14 cellular contexts compared by ENCODE assay signal in the genomic region with DNA sequence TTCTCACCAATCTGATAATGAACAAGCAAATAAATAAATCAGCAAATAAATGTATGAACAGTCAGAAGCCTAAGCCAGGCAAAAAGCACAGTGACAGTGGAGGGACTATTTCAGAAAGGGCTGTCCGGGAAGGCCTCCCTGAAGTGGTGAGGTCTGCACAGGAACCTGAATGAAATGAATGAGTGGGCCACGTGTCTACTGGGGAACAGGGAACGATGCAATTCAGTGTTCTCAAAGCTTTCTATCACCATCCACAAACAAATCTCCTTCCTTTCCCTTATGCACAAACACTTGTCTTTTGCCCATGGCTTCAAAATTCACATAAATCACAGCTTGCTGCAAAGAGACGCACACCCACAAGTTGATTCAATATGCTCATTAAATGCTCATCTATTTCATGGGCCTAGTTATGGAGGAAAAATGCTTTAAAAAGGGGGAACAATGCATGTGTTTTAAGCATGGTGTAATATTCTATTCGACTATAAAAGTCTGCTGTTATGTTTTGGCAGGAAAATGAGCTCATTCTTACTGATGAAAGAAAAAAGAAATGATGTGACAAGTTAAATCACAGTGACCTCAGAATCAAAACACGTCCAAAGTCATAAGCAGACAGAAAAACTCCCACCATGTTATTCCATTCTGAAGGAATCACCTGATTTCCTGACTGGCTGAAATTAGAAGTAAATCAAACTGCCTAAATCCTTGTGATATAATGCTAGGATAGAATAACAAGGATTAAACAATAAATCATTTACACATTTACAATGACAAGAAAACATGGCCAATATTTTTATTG. TPM values are rescaled to one million over a fixed set of nuclear protein-coding genes. Genes with fewer than 3 reads are reported as not detected.
DNase-seq lines count a peak whose midpoint lies in the region; ATAC-seq, FAIRE-seq and TF ChIP-seq lines count a peak whose summit lies in the region.
"Had no signal": no experiment of that assay in that cellular context is flagged by ENCODE, and none has a peak within 500 bp of the region (broad histone marks: within the 10 kb centered on the region; RNA-seq: fewer than 3 reads in every experiment).

No MANE protein-coding gene starts in this region.

- H3K27me3 Mint-ChIP-seq in activated CD4-positive, alpha-beta T cell treated with anti-CD3 and anti-CD28 coated beads for 36 hours, result no peaks in the 10 kb centered on the region

- H4K20me1 ChIP-seq in K562 (replicated peaks; ENCODE audit: control insufficient read depth, insufficient read depth, low read length), result 0 out of 2 replicates have a peak, but pooled peaks cover 4% of the 10 kb centered on the region

- BruUV-seq in K562 (replicated peaks; lab: Mats Ljungman, UMichigan), result TSS peak; percentile 5

- POLR2A ChIA-PET in activated CD4-positive, alpha-beta T cell treated with anti-CD3 and anti-CD28 coated beads for 36 hours (lab: Charles Lee), result interaction anchor here (0.6 kb wide), 2 partner anchors 92 to 574 kb away, joined by 3 to 4 read pairs; a partner anchor contains a TSS
- POLR2A ChIA-PET in K562 (lab: Yijun Ruan, JAX), result interaction anchor here (0.7 kb wide), 1 partner anchor 346 kb away, joined by 3 read pairs; no protein-coding TSS in a partner anchor

- no peak overlapping the region for H3K4me3 Mint-ChIP-seq in activated CD4-positive, alpha-beta T cell treated with anti-CD3 and anti-CD28 coated beads for 36 hours

- no peak overlapping the region for H2AFZ ChIP-seq in K562 (ENCODE audit: low read depth, low read length)

- CTCF ChIA-PET in activated CD4-positive, alpha-beta T cell treated with anti-CD3 and anti-CD28 coated beads for 36 hours (lab: Charles Lee), result no interaction called here
- CTCF ChIA-PET in K562 (lab: Yijun Ruan, JAX; ENCODE audit: low intra/inter-chr PET ratio), result no interaction called here

- H3K9me1 ChIP-seq in K562 (ENCODE audit: control insufficient read depth, insufficient read depth, low read length), result no peaks in the 10 kb centered on the region

- H3K79me2 ChIP-seq in K562 (ENCODE audit: control insufficient read depth, insufficient read depth, low read length), result no peaks in the 10 kb centered on the region; the same call in 2 of the 3 replicates

- WGBS in K562 (ENCODE audit: insufficient coverage, low coverage, missing lambda C conversion rate), result 89% methylated on average over 6 of the region's 6 CpGs
- WGBS in suprapubic skin, result 61% methylated on average over 6 of the region's 6 CpGs

- TF ChIP-seq POLR2A in K562 (conservative IDR thresholded peaks at IDR 0.05) (no peak), suprapubic skin (IDR thresholded peaks at IDR 0.05) (no peak)

- no peak overlapping the region for H3K4me3 ChIP-seq in K562
- H3K4me3 ChIP-seq in suprapubic skin, result no peak overlapping the region

- intact Hi-C loops in activated CD4-positive, alpha-beta T cell treated with anti-CD3 and anti-CD28 coated beads for 36 hours (cut with DNase I, micrococcal nuclease), result no loop called here
- intact Hi-C loops in K562 (cut with micrococcal nuclease), result no loop called here

- no peak for TF ChIP-seq CTCF in K562 (IDR thresholded peaks at IDR 0.05 in 2 of 3, conservative IDR thresholded peaks at IDR 0.05 in 1 of 3; ENCODE audit: insufficient read depth in 2 of 3, low read depth in 1 of 3, low read length in 3 of 3)
- TF ChIP-seq CTCF in suprapubic skin (IDR thresholded peaks at IDR 0.05), result no peak

- peaks cover 14% of the 10 kb centered on the region for H3K4me1 Mint-ChIP-seq in activated CD4-positive, alpha-beta T cell treated with anti-CD3 and anti-CD28 coated beads for 36 hours

- no peaks in the 10 kb centered on the region for H3K4me1 ChIP-seq in K562 (replicated peaks in 1 of 2; ENCODE audit: control insufficient read depth in 2 of 2, insufficient read depth in 2 of 2, low read length in 2 of 2)
- H3K4me1 ChIP-seq in suprapubic skin, result peaks cover 21% of the 10 kb centered on the region

- no peak overlapping the region for H3K9ac ChIP-seq in K562 (ENCODE audit: insufficient read depth in 1 of 2, low read depth in 2 of 2, low read length in 2 of 2)

- H3K27ac ChIP-seq in K562 (ENCODE audit: extremely low read depth, low read depth, low read length) (no peak overlapping the region), suprapubic skin (peak overlapping the region; percentile 88)

- no peak for TF ChIP-seq EP300 in K562 (IDR thresholded peaks at IDR 0.05; ENCODE audit: low read length)
- no peak for TF ChIP-seq EP300 in suprapubic skin (IDR thresholded peaks at IDR 0.05)

- H3K27me3 ChIP-seq in K562 (ENCODE audit: control insufficient read depth in 2 of 2, insufficient read depth in 2 of 2, low read length in 2 of 2) (no peaks in the 10 kb centered on the region), suprapubic skin (no peaks in the 10 kb centered on the region)

- FAIRE-seq in K562 (lab: Jason Lieb, UNC), result no peak

- H3K27ac Mint-ChIP-seq in activated CD4-positive, alpha-beta T cell treated with anti-CD3 and anti-CD28 coated beads for 36 hours, result peak overlapping the region; percentile 78

- no peak overlapping the region for H3K4me2 ChIP-seq in K562 (ENCODE audit: insufficient read depth, low read length)

- DNase-seq in activated CD4-positive, alpha-beta T cell treated with anti-CD3 and anti-CD28 coated beads for 36 hours, result no peak
- no peak for DNase-seq in activated CD4-positive, alpha-beta T cell treated with anti-CD3 and anti-CD28 coated beads for 1 hour
- no peak for DNase-seq in K562 (ENCODE audit: extremely low read depth in 1 of 4, low spot score in 3 of 4)
- DNase-seq in iris pigment epithelial cell (ENCODE audit: low read depth), result peak; percentile 38
- DNase-seq in suprapubic skin (ENCODE audit: low spot score in 2 of 2), result peak in 1 of 2 donors; percentile 24
- DNase-seq in superior temporal gyrus (ENCODE audit: extremely low spot score), result no peak
- DNase-seq in hypothalamus (lab: John Stamatoyannopoulos, UW), result no peak
- no peak for DNase-seq in medulla oblongata (ENCODE audit: extremely low spot score)
- DNase-seq: 8988T; activated CD4-positive, CD25-positive, alpha-beta regulatory T cell treated with anti-CD3 and anti-CD28 coated beads, Interleukin-2, amount 50 U/mL, for 72 hours; amniotic stem cell; NCI-H524; SHP77 treated with DMSO at 0.1 percent for 48 hours had no signal

- H3K9me3 Mint-ChIP-seq in activated CD4-positive, alpha-beta T cell treated with anti-CD3 and anti-CD28 coated beads for 36 hours (ENCODE audit: low read depth), result no peaks in the 10 kb centered on the region

- no peak for TF ChIP-seq RAD21 in K562 (CRISPR knock-in tag; conservative IDR thresholded peaks at IDR 0.05 in 1 of 2, IDR thresholded peaks at IDR 0.05 in 1 of 2)

- H3K9me3 ChIP-seq in K562 (replicated peaks; ENCODE audit: control insufficient read depth, insufficient read depth, low read depth, low read length) (no peaks in the 10 kb centered on the region), suprapubic skin (no peaks in the 10 kb centered on the region)

- peaks cover 58% of the 10 kb centered on the region for H3K36me3 Mint-ChIP-seq in activated CD4-positive, alpha-beta T cell treated with anti-CD3 and anti-CD28 coated beads for 36 hours (ENCODE audit: low read depth)

- H3K36me3 ChIP-seq in K562 (ENCODE audit: control insufficient read depth, insufficient read depth, low read length), result peaks cover 100% of the 10 kb centered on the region
- H3K36me3 ChIP-seq in suprapubic skin, result peaks cover 37% of the 10 kb centered on the region

- in situ Hi-C loops in K562 (cut with MboI), result no loop called here

- ATAC-seq in activated CD4-positive, alpha-beta T cell treated with anti-CD3 and anti-CD28 coated beads for 36 hours, result no peak
- no peak for ATAC-seq in K562
- ATAC-seq: left lobe of liver had no signal

RNA-seq across cellular contexts. Expression of a gene that starts 21.6 kb away (rescaled TPM):
- total RNA-seq in activated CD4-positive, alpha-beta T cell treated with anti-CD3 and anti-CD28 coated beads for 36 hours, result 10 to 100 TPM; 24.6 to 28.5 TPM
- total RNA-seq in K562 (2011; cell fraction: chromatin; rRNA removed; ENCODE audit: low replicate concordance), result 87.7 and 116 TPM in 2 replicates
- 77.1 and 89.9 TPM in 2 replicates for total RNA-seq in K562 (2011; cell fraction: nucleolus; rRNA removed)
- total RNA-seq in K562 (2011; cell fraction: nucleoplasm; rRNA removed), result 74.4 and 81.8 TPM in 2 replicates
- total RNA-seq in K562 (2014; rRNA removed) (26.7 and 34.9 TPM in 2 replicates), K562 (2014; rRNA removed; fragmentation: Illumina TruSeq; extraction: Trizol) (23.3 and 26.1 TPM in 2 replicates), K562 (2015; rRNA removed; fragmentation: Illumina TruSeq; extraction: Trizol) (26.2 and 28.5 TPM in 2 replicates), K562 (2021) (51.9 and 53.6 TPM in 2 replicates), suprapubic skin (10 to 100 TPM; 23.7 to 49.4 (median 33.0) TPM)
- polyA plus RNA-seq in K562 (2011; rRNA removed) (10.6 and 15.0 TPM in 2 replicates), K562 (2014; fragmentation: Illumina TruSeq; extraction: Trizol) (21.5 and 23.0 TPM in 2 replicates), K562 (2014; fragmentation: Nextera tagmentation; extraction: Ambion mirVana) (1 to 10 TPM in 1 of 2 experiments, under 1 TPM in 1; 0.97 to 1.4 TPM), K562 (2014; rRNA removed) (15.8 and 17.4 TPM in 2 replicates)
- polyA plus RNA-seq in K562 (2011; cell fraction: cytosol; rRNA removed), result 8.2 and 11.3 TPM in 2 replicates
- polyA plus RNA-seq in K562 (2011; cell fraction: nucleus; rRNA removed), result 24.6 and 51.6 TPM in 2 replicates
- 13.5 and 22.2 TPM in 2 replicates for polyA plus RNA-seq in K562 (2012)
- 38.5 and 45.9 TPM in 2 replicates for polyA minus RNA-seq in K562 (2011; rRNA and poly(A)+ RNA removed)
- 34.2 and 36.6 TPM in 2 replicates for polyA minus RNA-seq in K562 (2011; cell fraction: cytosol; rRNA and poly(A)+ RNA removed)
- 57.2 and 58.4 TPM in 2 replicates for polyA minus RNA-seq in K562 (2011; cell fraction: nucleus; rRNA and poly(A)+ RNA removed)

RNA-seq across cellular contexts. Expression of a gene that starts 41.3 kb away (rescaled TPM):
- total RNA-seq in activated CD4-positive, alpha-beta T cell treated with anti-CD3 and anti-CD28 coated beads for 36 hours, result 10 to 100 TPM in 1 of 2 experiments, 1 to 10 TPM in 1; 9.3 to 10.4 TPM
- total RNA-seq in K562 (2011; cell fraction: chromatin; rRNA removed; ENCODE audit: low replicate concordance), result not detected in 2 replicates
- total RNA-seq in K562 (2011; cell fraction: nucleolus; rRNA removed), result not detected in 2 replicates
- not detected in 2 replicates for total RNA-seq in K562 (2011; cell fraction: nucleoplasm; rRNA removed)
- total RNA-seq in K562 (2014; rRNA removed), result not detected in 2 replicates
- not detected in 2 replicates for total RNA-seq in K562 (2014; rRNA removed; fragmentation: Illumina TruSeq; extraction: Trizol)
- not detected in 2 replicates for total RNA-seq in K562 (2015; rRNA removed; fragmentation: Illumina TruSeq; extraction: Trizol)
- 0.22 TPM in 1 of 2 replicates, not detected in the other for total RNA-seq in K562 (2021)
- polyA plus RNA-seq in K562 (2011; rRNA removed), result not detected in 2 replicates
- polyA plus RNA-seq in K562 (2011; cell fraction: cytosol; rRNA removed), result not detected in 2 replicates
- not detected in 2 replicates for polyA plus RNA-seq in K562 (2011; cell fraction: nucleus; rRNA removed)
- not detected in 2 replicates for polyA plus RNA-seq in K562 (2012)
- polyA plus RNA-seq in K562 (2014; fragmentation: Illumina TruSeq; extraction: Trizol), result not detected in 2 replicates
- not detected for polyA plus RNA-seq in K562 (2014; fragmentation: Nextera tagmentation; extraction: Ambion mirVana)
- polyA plus RNA-seq in K562 (2014; rRNA removed), result not detected in 2 replicates
- polyA minus RNA-seq in K562 (2011; rRNA and poly(A)+ RNA removed), result not detected in 2 replicates
- polyA minus RNA-seq in K562 (2011; cell fraction: cytosol; rRNA and poly(A)+ RNA removed), result 1.6 and 2.0 TPM in 2 replicates
- polyA minus RNA-seq in K562 (2011; cell fraction: nucleus; rRNA and poly(A)+ RNA removed), result not detected in 2 replicates
- 10 to 100 TPM; 57.1 to 98.6 (median 63.2) TPM for total RNA-seq in suprapubic skin

Comparison
In these comparisons a context has a peak if more than half of its experiments do, and no peak if none do; other contexts are left out.
1. RNA of a gene that starts 41.3 kb away (total RNA-seq): 57.1 to 98.6 TPM in suprapubic skin and 9.3 to 10.4 TPM in activated CD4-positive, alpha-beta T cell treated with anti-CD3 and anti-CD28 coated beads for 36 hours; 0.22 TPM in K562; every median in the first group is over 4 times any median in the second.